In the genomic region with DNA sequence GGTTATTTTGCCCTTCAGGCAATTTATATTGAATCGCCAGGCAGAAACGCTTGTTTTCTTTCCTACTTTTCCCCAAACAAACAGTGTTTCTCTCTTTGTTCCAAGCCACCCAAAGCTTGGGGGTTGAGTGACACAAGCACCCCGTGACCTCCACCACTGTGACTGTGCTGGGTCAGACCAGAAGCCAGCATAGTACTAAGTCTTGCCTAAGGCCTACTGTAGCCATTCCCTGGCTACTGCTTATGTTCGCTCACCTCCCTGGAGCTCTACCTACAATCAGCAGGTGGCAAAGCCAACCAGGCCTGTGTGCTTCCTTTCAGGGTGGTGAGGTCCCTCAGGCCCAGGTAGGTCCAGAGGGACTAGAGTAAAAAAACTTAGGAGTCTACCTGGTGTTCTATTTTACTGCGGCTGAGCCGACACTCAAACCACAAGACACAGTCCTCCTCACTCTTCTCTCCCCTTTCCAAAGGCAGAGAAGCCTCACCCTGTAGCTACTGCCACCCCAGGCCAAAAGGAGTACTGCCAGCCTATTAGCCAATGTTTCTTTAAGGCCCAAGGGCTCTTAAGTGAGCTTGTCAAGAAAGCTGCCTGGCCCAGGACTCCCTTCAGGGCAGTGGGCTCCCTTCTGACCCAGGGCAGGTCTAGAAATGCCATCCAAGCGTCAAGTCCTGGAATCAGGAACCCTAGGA, we compare ENCODE assay signal across 13 cellular contexts.
DNase-seq lines count a peak whose midpoint lies in the region; TF ChIP-seq lines count a peak whose summit lies in the region.
"Had no signal": no experiment of that assay in that cellular context is flagged by ENCODE, and none has a peak within 500 bp of the region (broad histone marks: within the 10 kb centered on the region; RNA-seq: fewer than 3 reads in every experiment).

No MANE protein-coding gene starts in this region.

- no peaks in the 10 kb centered on the region for H3K9me3 ChIP-seq in iPS DF 6.9 (ENCODE audit: control insufficient read depth, insufficient read depth, low read length)
- H3K9me3 ChIP-seq: testis had no signal

- peak; percentile 55 for DNase-seq in ELF-1 (ENCODE audit: low read depth, low spot score)
- no peak for DNase-seq in HFF-Myc (ENCODE audit: extremely low read depth, low read depth)
- peak; percentile 30 for DNase-seq in RKO (ENCODE audit: low spot score)
- DNase-seq in iPS DF 6.9 (ENCODE audit: low read depth, low spot score): peak; percentile 37
- DNase-seq in NCI-H2227 (lab: John Stamatoyannopoulos, UW; ENCODE audit: unreplicated experiment): no peak
- DNase-seq in Ammon's horn (ENCODE audit: low spot score): no peak
- DNase-seq in HPDE6-E6E7 (ENCODE audit: extremely low spot score): no peak
- DNase-seq: naive thymus-derived CD8-positive, alpha-beta T cell; NCI-H146; T-helper 9 cell; testis had no signal

- no peak overlapping the region for H3K27ac ChIP-seq in iPS DF 6.9 (ENCODE audit: low read length)
- H3K27ac ChIP-seq: HL-60, skin epidermis, testis had no signal

- no peaks in the 10 kb centered on the region for H3K4me1 ChIP-seq in iPS DF 6.9 (ENCODE audit: control insufficient read depth, insufficient read depth, low read length)
- H3K4me1 ChIP-seq: testis had no signal

- H3K4me3 ChIP-seq in HFF-Myc (replicated peaks; ENCODE audit: low read depth, low read length) (no peak overlapping the region), iPS DF 6.9 (ENCODE audit: low read length) (no peak overlapping the region)
- H3K4me3 ChIP-seq: skin epidermis, testis had no signal

- H3K36me3 ChIP-seq in iPS DF 6.9 (ENCODE audit: control insufficient read depth, insufficient read depth, low read length): no peaks in the 10 kb centered on the region

- TF ChIP-seq CTCF in HFF-Myc (IDR thresholded peaks at IDR 0.05; ENCODE audit: low read depth, low read length, missing control alignments): peak; percentile 41

- no CpG with 5 or more reads among the region's 7 CpGs for WGBS in iPS DF 6.9 (ENCODE audit: insufficient coverage, insufficient read length)

- no peaks in the 10 kb centered on the region for H3K27me3 ChIP-seq in iPS DF 6.9 (ENCODE audit: control insufficient read depth, insufficient read depth, low read length)
- H3K27me3 ChIP-seq: testis had no signal

Comparison
In these comparisons a context has a peak if more than half of its experiments do, and no peak if none do; other contexts are left out.
1. DNase-seq: peak in ELF-1 (single experiment), RKO (single experiment) and iPS DF 6.9 (single experiment); none in HFF-Myc (single experiment), NCI-H2227 (single experiment), Ammon's horn (single experiment) and HPDE6-E6E7 (single experiment).